In genomic region chr19:2481466-2481865, GRCh38 we compare ENCODE assay signal across 22 cellular contexts. TPM values are rescaled to one million over a fixed set of nuclear protein-coding genes. Genes with fewer than 3 reads are reported as not detected.
DNase-seq lines count a peak whose midpoint lies in the region; ATAC-seq, FAIRE-seq and TF ChIP-seq lines count a peak whose summit lies in the region.
"Had no signal": no experiment of that assay in that cellular context is flagged by ENCODE, and none has a peak within 500 bp of the region (broad histone marks: within the 10 kb centered on the region; RNA-seq: fewer than 3 reads in every experiment).

No MANE protein-coding gene starts in this region.

- peak overlapping the region; percentile 26 for H3K27ac Mint-ChIP-seq in astrocyte (ENCODE audit: unreplicated experiment)

- H2AFZ ChIP-seq in astrocyte (ENCODE audit: low read depth, low read length) = no peak overlapping the region
- no peak overlapping the region for H2AFZ ChIP-seq in neuronal stem cell (ENCODE audit: low read length)

- no peaks in the 10 kb centered on the region for H3K27me3 Mint-ChIP-seq in astrocyte (ENCODE audit: low read depth, unreplicated experiment)

- no peak overlapping the region for H4K8ac ChIP-seq in neuronal stem cell (ENCODE audit: low read depth, low read length)

- peaks cover 30% of the 10 kb centered on the region for H4K20me1 ChIP-seq in astrocyte (ENCODE audit: insufficient read depth, low read length)

- H4K91ac ChIP-seq in neuronal stem cell (ENCODE audit: low read depth, low read length, poor library complexity) = no peak overlapping the region

- TF ChIP-seq CTCF in right atrium auricular region (IDR thresholded peaks at IDR 0.05) = no peak
- TF ChIP-seq CTCF in astrocyte (IDR thresholded peaks at IDR 0.05; ENCODE audit: insufficient read depth, low read depth, low read length) = no peak

- H3K4me1 ChIP-seq in right atrium auricular region = peaks cover 0 to 23% of the 10 kb centered on the region in 2 donors
- H3K4me1 ChIP-seq in astrocyte (ENCODE audit: insufficient read depth, low read length) = no peaks in the 10 kb centered on the region
- H3K4me1 ChIP-seq in neuronal stem cell (ENCODE audit: control insufficient read depth in 2 of 2, insufficient read depth in 1 of 2, low read depth in 1 of 2, low read length in 2 of 2) = peaks cover 11% of the 10 kb centered on the region in 2 donors

- no peak overlapping the region for H3K9ac ChIP-seq in astrocyte (ENCODE audit: low read length)
- H3K9ac ChIP-seq in neuronal stem cell (ENCODE audit: low read depth, low read length, poor library complexity) = peak overlapping the region; percentile 9
- H3K9ac ChIP-seq: BLaER1 treated with 17β-estradiol and CSF1 and Interleukin-3, amounts not matched to agents 10 nM and 100 nM; KMS-11 had no signal

- H3K79me1 ChIP-seq in neuronal stem cell (ENCODE audit: low read depth, low read length) = no peaks in the 10 kb centered on the region

- H3K36me3 Mint-ChIP-seq in astrocyte (ENCODE audit: low read depth, unreplicated experiment) = peaks cover 18% of the 10 kb centered on the region

- peak overlapping the region; percentile 67 for H2BK15ac ChIP-seq in neuronal stem cell (ENCODE audit: low read length)

- H3K4me1 Mint-ChIP-seq in astrocyte (ENCODE audit: low read depth, unreplicated experiment) = no peaks in the 10 kb centered on the region

- H3K4me3 ChIP-seq in right atrium auricular region (no peak overlapping the region), astrocyte (ENCODE audit: insufficient read depth, low read depth, low read length) (no peak overlapping the region), neuronal stem cell (ENCODE audit: low read length in 2 of 2) (peak overlapping the region in 1 of 2 donors; percentile 1)
- H3K4me3 ChIP-seq: BLaER1 treated with 17β-estradiol and CSF1 and Interleukin-3, amounts not matched to agents 10 nM and 100 nM had no signal

- FAIRE-seq in astrocyte (lab: Jason Lieb, UNC) = no peak

- peak overlapping the region; percentile 98 for H3K23ac ChIP-seq in neuronal stem cell (ENCODE audit: low read depth, low read length, poor library complexity)

- DNase-seq in Right ventricle myocardium superior = peak; percentile 45
- DNase-seq in right atrium auricular region (ENCODE audit: low spot score) = no peak
- DNase-seq in astrocyte (ENCODE audit: low read depth) = no peak
- no peak for DNase-seq in neuronal stem cell (ENCODE audit: low spot score)
- no peak for DNase-seq in pons (ENCODE audit: low spot score)
- no peak for DNase-seq in epidermal melanocyte (ENCODE audit: insufficient read length, low spot score)
- DNase-seq in activated CD8-positive, alpha-beta memory T cell treated with anti-CD3 and anti-CD28 coated beads, Interleukin-2, amount 50 U/mL, for 4 hours = no peak
- DNase-seq: CD8-positive, alpha-beta memory T cell; GOT3; MM.1S; NCI-H1694; NCI-H2029 treated with DMSO at 0.1 percent for 48 hours; NCI-H446 treated with DMSO at 0.1 percent for 48 hours; NCI-H526; NCI-H82; NK-92 treated with Interleukin-12 subunit alpha and Interleukin-12 subunit beta, amount 100 ng/mL, for 24 hours; PC-3; SHP77 treated with DMSO at 0.1 percent for 48 hours had no signal

- H3K27me3 ChIP-seq in right atrium auricular region (no peaks in the 10 kb centered on the region), astrocyte (ENCODE audit: insufficient read depth, low read length) (no peaks in the 10 kb centered on the region), neuronal stem cell (ENCODE audit: control insufficient read depth in 3 of 3, insufficient read depth in 3 of 3, low read depth in 1 of 3, low read length in 3 of 3) (peaks cover 0 to 40% (median 23%) of the 10 kb centered on the region in 3 experiments)
- H3K27me3 ChIP-seq: BLaER1 treated with 17β-estradiol and CSF1 and Interleukin-3, amounts not matched to agents 10 nM and 100 nM had no signal

- peak overlapping the region; percentile 76 for H3K18ac ChIP-seq in neuronal stem cell (ENCODE audit: low read length)

- no CpG with 5 or more reads among the region's 16 CpGs for WGBS in neuronal stem cell (ENCODE audit: extremely low coverage in 2 of 2, insufficient read length in 2 of 2, insufficient replicate concordance in 1 of 2), 2 donors

- H2BK12ac ChIP-seq in neuronal stem cell (ENCODE audit: low read length) = peak overlapping the region; percentile 14

- no peak overlapping the region for H3K4me2 ChIP-seq in astrocyte (ENCODE audit: low read length)
- H3K4me2 ChIP-seq in neuronal stem cell (ENCODE audit: insufficient read depth, low read length, poor library complexity, severe bottlenecking) = no peak overlapping the region
- H3K4me2 ChIP-seq: BLaER1 treated with 17β-estradiol and CSF1 and Interleukin-3, amounts not matched to agents 10 nM and 100 nM; KMS-11 had no signal

- H3K79me2 ChIP-seq in astrocyte (ENCODE audit: insufficient read depth, low read length) = peaks cover 28% of the 10 kb centered on the region

- intact Hi-C loops in Right ventricle myocardium superior (cut with DNase I) = no loop called here

- H3K36me3 ChIP-seq in right atrium auricular region = peaks cover 19% of the 10 kb centered on the region
- H3K36me3 ChIP-seq in astrocyte (ENCODE audit: insufficient read depth, low read length) = peaks cover 3% of the 10 kb centered on the region
- peaks cover 0 to 5% of the 10 kb centered on the region in 2 donors for H3K36me3 ChIP-seq in neuronal stem cell (replicated peaks in 1 of 2; ENCODE audit: control insufficient read depth in 2 of 2, insufficient read depth in 2 of 2, low read length in 2 of 2)

- H3K9me3 Mint-ChIP-seq in astrocyte (ENCODE audit: unreplicated experiment) = peaks cover 28% of the 10 kb centered on the region

- H3K14ac ChIP-seq in neuronal stem cell (ENCODE audit: low read length) = no peak overlapping the region

- H3K4me3 Mint-ChIP-seq in astrocyte (ENCODE audit: unreplicated experiment) = no peak overlapping the region

- H3K27ac ChIP-seq in right atrium auricular region (no peak overlapping the region), astrocyte (ENCODE audit: low read depth, low read length) (no peak overlapping the region), neuronal stem cell (replicated peaks; ENCODE audit: low read length) (no peak overlapping the region)
- H3K27ac ChIP-seq: BLaER1 treated with 17β-estradiol and CSF1 and Interleukin-3, amounts not matched to agents 10 nM and 100 nM; HL-60; KMS-11 had no signal

- no peak for ATAC-seq in Right ventricle myocardium superior (ENCODE audit: poor library complexity)
- ATAC-seq: HCT116, PC-3 had no signal

- H3K9me3 ChIP-seq in right atrium auricular region (peaks cover 0 to 11% of the 10 kb centered on the region in 2 donors), astrocyte (ENCODE audit: insufficient read depth, low read depth, low read length) (peaks cover 24% of the 10 kb centered on the region), neuronal stem cell (replicated peaks in 1 of 2; ENCODE audit: control insufficient read depth in 2 of 2, insufficient read depth in 1 of 2, low read depth in 1 of 2, low read length in 2 of 2) (peaks cover 0 to 12% of the 10 kb centered on the region in 2 donors)

- no peak overlapping the region for H3K4ac ChIP-seq in neuronal stem cell (ENCODE audit: low read length)

- H2AK5ac ChIP-seq in neuronal stem cell (ENCODE audit: low read depth, low read length) = peak overlapping the region; percentile 92

- H2BK120ac ChIP-seq in neuronal stem cell (ENCODE audit: low read depth, low read length) = no peak overlapping the region

- H2BK5ac ChIP-seq in neuronal stem cell (ENCODE audit: low read length) = no peak overlapping the region

RNA-seq across cellular contexts. Expression of gene GADD45B, which starts 5.5 kb away (rescaled TPM):
- 42.1 TPM for total RNA-seq in Right ventricle myocardium superior
- total RNA-seq in right atrium auricular region = 100 to 1,000 TPM; 205 to 218 TPM
- 161 and 190 TPM in 2 replicates for total RNA-seq in astrocyte
- 3.0 TPM for polyA plus RNA-seq in neuronal stem cell (2013, experiment 1 of 2)
- polyA plus RNA-seq in neuronal stem cell (2013, experiment 2 of 2) = 2.3 TPM

RNA-seq across cellular contexts. Expression of gene LMNB2, which starts 24.7 kb away (rescaled TPM):
- total RNA-seq in Right ventricle myocardium superior (13.9 TPM), right atrium auricular region (10 to 100 TPM in 1 of 2 donors, 1 to 10 TPM in 1; 9.9 to 16.2 TPM), astrocyte (64.0 and 72.1 TPM in 2 replicates)
- polyA plus RNA-seq in neuronal stem cell (2013, experiment 1 of 2) = 123 TPM
- 124 TPM for polyA plus RNA-seq in neuronal stem cell (2013, experiment 2 of 2)

RNA-seq across cellular contexts. Expression of gene TIMM13, which starts 54.1 kb away (rescaled TPM):
- total RNA-seq in Right ventricle myocardium superior (96.6 TPM), right atrium auricular region (10 to 100 TPM; 37.1 to 37.2 TPM), astrocyte (93.4 and 105 TPM in 2 replicates)
- 75.3 TPM for polyA plus RNA-seq in neuronal stem cell (2013, experiment 1 of 2)
- polyA plus RNA-seq in neuronal stem cell (2013, experiment 2 of 2) = 72.7 TPM
